Comparison of ENCODE assay signal across 1 cellular context in genomic region chr20:58389324-58389967, GRCh38.
A peak's percentile ranks its signal among the peaks of the same experiment; 100 is the strongest.
TF ChIP-seq lines count a peak whose summit lies in the region.

No MANE protein-coding gene starts in this region.

TF ChIP-seq in HepG2, 621 proteins besides CTCF, POLR2A, EP300 and RAD21 (continued from another document and continues in another):
- TF ChIP-seq MXI1 (IDR thresholded peaks at IDR 0.05; ENCODE audit: borderline replicate concordance, low read depth, low read length) (0 out of 3 replicates have a peak, but pooled peaks have one; percentile 20), STAT6 (CRISPR knock-in tag; IDR thresholded peaks at IDR 0.05; ENCODE audit: borderline replicate concordance) (no peak), ZNF530 (CRISPR knock-in tag; IDR thresholded peaks at IDR 0.05; ENCODE audit: low read depth) (no peak), TCF12 (IDR thresholded peaks at IDR 0.05) (no peak), TCF12 (CRISPR knock-in tag; IDR thresholded peaks at IDR 0.05) (no peak), ZNF841 (CRISPR knock-in tag; IDR thresholded peaks at IDR 0.05; ENCODE audit: borderline replicate concordance) (no peak), ZBTB4 (CRISPR knock-in tag; IDR thresholded peaks at IDR 0.05; ENCODE audit: borderline replicate concordance) (peak; percentile 51; the same call in 1 of the 2 replicates), ZNF572 (CRISPR knock-in tag; IDR thresholded peaks at IDR 0.05) (no peak; the same call in 1 of the 2 replicates), ATF7-NPFF (CRISPR knock-in tag; IDR thresholded peaks at IDR 0.05; ENCODE audit: low read depth) (peak; percentile 79), HNRNPL (IDR thresholded peaks at IDR 0.05; ENCODE audit: low read depth, low read length) (0 out of 2 replicates have a peak, but pooled peaks have one; percentile 37), MBNL3 (CRISPR knock-in tag; conservative IDR thresholded peaks at IDR 0.05) (no peak), TCF7L2 (IDR thresholded peaks at IDR 0.05; ENCODE audit: low read depth, low read length) (no peak), BRF2 (CRISPR knock-in tag; IDR thresholded peaks at IDR 0.05) (no peak), ZNF710 (CRISPR knock-in tag; IDR thresholded peaks at IDR 0.05; ENCODE audit: borderline replicate concordance) (0 out of 2 replicates have a peak, but pooled peaks have one; percentile 29), ZNF879 (CRISPR knock-in tag; IDR thresholded peaks at IDR 0.05) (peak; percentile 78; the same call in 1 of the 2 replicates), ZGPAT (CRISPR knock-in tag; IDR thresholded peaks at IDR 0.05) (0 out of 2 replicates have a peak, but pooled peaks have one; percentile 5), IRF2 (CRISPR knock-in tag; IDR thresholded peaks at IDR 0.05) (no peak; the same call in 1 of the 2 replicates), ZNF205 (CRISPR knock-in tag; IDR thresholded peaks at IDR 0.05) (0 out of 2 replicates have a peak, but pooled peaks have one; percentile 12), PATZ1 (CRISPR knock-in tag; IDR thresholded peaks at IDR 0.05) (no peak; the same call in 1 of the 2 replicates), ZNF704 (CRISPR knock-in tag; IDR thresholded peaks at IDR 0.05; ENCODE audit: borderline replicate concordance) (0 out of 2 replicates have a peak, but pooled peaks have one; percentile 62), SAP130 (CRISPR knock-in tag; IDR thresholded peaks at IDR 0.05; ENCODE audit: low read depth) (peak; percentile 63), ZNF460 (CRISPR knock-in tag; IDR thresholded peaks at IDR 0.05; ENCODE audit: borderline replicate concordance) (no peak), ARID4A (CRISPR knock-in tag; IDR thresholded peaks at IDR 0.05; ENCODE audit: borderline replicate concordance) (peak; percentile 80; the same call in 1 of the 2 replicates), FOXP4 (CRISPR knock-in tag; IDR thresholded peaks at IDR 0.05) (0 out of 2 replicates have a peak, but pooled peaks have one; percentile 2), ESRRA (CRISPR knock-in tag; IDR thresholded peaks at IDR 0.05; ENCODE audit: low read depth) (0 out of 2 replicates have a peak, but pooled peaks have one; percentile 7), ARID2 (CRISPR knock-in tag; IDR thresholded peaks at IDR 0.05; ENCODE audit: borderline replicate concordance) (no peak; the same call in 1 of the 2 replicates), RBM22 (optimal IDR thresholded peaks at IDR 0.05; ENCODE audit: low read length) (peak; percentile 26), ZNF773 (CRISPR knock-in tag; IDR thresholded peaks at IDR 0.05; ENCODE audit: borderline replicate concordance) (peak; percentile 83; the same call in 1 of the 2 replicates), ZNF232 (CRISPR knock-in tag; IDR thresholded peaks at IDR 0.05; ENCODE audit: borderline replicate concordance) (0 out of 2 replicates have a peak, but pooled peaks have one; percentile 29), ETV5 (CRISPR knock-in tag; IDR thresholded peaks at IDR 0.05; ENCODE audit: borderline replicate concordance) (no peak), ZNF777 (CRISPR knock-in tag; IDR thresholded peaks at IDR 0.05) (peak; percentile 93), POGZ (CRISPR knock-in tag; IDR thresholded peaks at IDR 0.05) (no peak; the same call in 1 of the 2 replicates), ZNF607 (CRISPR knock-in tag; IDR thresholded peaks at IDR 0.05; ENCODE audit: borderline replicate concordance) (peak; percentile 56; the same call in 1 of the 2 replicates), ZNF691 (CRISPR knock-in tag; IDR thresholded peaks at IDR 0.05; ENCODE audit: borderline replicate concordance, low read depth) (peak; percentile 46; the same call in 1 of the 2 replicates)
